ENCODE assay signal across 11 cellular contexts in genomic region chr2:20414806-20415205, GRCh38.
"Had no signal": no experiment of that assay in that cellular context is flagged by ENCODE, and none has a peak within 500 bp of the region (broad histone marks: within the 10 kb centered on the region; RNA-seq: fewer than 3 reads in every experiment).

No MANE protein-coding gene starts in this region.

- H3K4me3 ChIP-seq: adrenal gland, dorsolateral prefrontal cortex, gastroesophageal sphincter, left lung, tibial artery had no signal

- ATAC-seq: gastroesophageal sphincter, left lung, natural killer cell had no signal

- DNase-seq: activated CD4-positive, alpha-beta T cell treated with anti-CD3 and anti-CD28 coated beads, Interleukin-2, amount 10 ng/mL, durations not matched to agents 7 days and 5 days; dorsolateral prefrontal cortex; left lung; natural killer cell; small intestine; stimulated activated CD4-positive, alpha-beta T cell treated with anti-CD3 and anti-CD28 coated beads, Interleukin-4, amount 100 ng/mL, for 24 hours; stimulated activated naive CD4-positive, alpha-beta T cell; T-helper 2 cell had no signal

- H3K36me3 ChIP-seq: adrenal gland, gastroesophageal sphincter, left lung, tibial artery had no signal

- H3K27ac ChIP-seq: adrenal gland, dorsolateral prefrontal cortex, gastroesophageal sphincter, left lung, tibial artery had no signal

- H3K27me3 ChIP-seq: adrenal gland, dorsolateral prefrontal cortex, gastroesophageal sphincter, left lung, tibial artery had no signal
